ENCODE assay signal across 14 cellular contexts in genomic region chr21:45354970-45355369, GRCh38. TPM values are rescaled to one million over a fixed set of nuclear protein-coding genes. Genes with fewer than 3 reads are reported as not detected.
DNase-seq lines count a peak whose midpoint lies in the region; ATAC-seq and TF ChIP-seq lines count a peak whose summit lies in the region.
"Had no signal": no experiment of that assay in that cellular context is flagged by ENCODE, and none has a peak within 500 bp of the region (broad histone marks: within the 10 kb centered on the region; RNA-seq: fewer than 3 reads in every experiment).

No MANE protein-coding gene starts in this region.

- POLR2A ChIA-PET in T-cell (lab: Charles Lee) = no interaction called here

- CTCF ChIA-PET in T-cell (lab: Charles Lee) = no interaction called here

- H3K27ac ChIP-seq in VCaP (peak overlapping the region; percentile 77), coronary artery (no peak overlapping the region)

- H3K27me3 ChIP-seq in BE2C = no peaks in the 10 kb centered on the region

- H3K27ac Mint-ChIP-seq in HFFc6 (no peak overlapping the region), progenitor cell of endocrine pancreas (peak overlapping the region; percentile 58), T-cell (no peak overlapping the region)
- no peak overlapping the region for H3K27ac Mint-ChIP-seq in effector memory CD8-positive, alpha-beta T cell

- no peaks in the 10 kb centered on the region for H3K9me3 ChIP-seq in BE2C

- intact Hi-C loops in left colon (cut with DNase I, micrococcal nuclease) = no loop called here

- H3K36me3 ChIP-seq in BE2C = no peaks in the 10 kb centered on the region

- H3K4me1 ChIP-seq in BE2C = peaks cover 6% of the 10 kb centered on the region; the same call in 1 of the 2 replicates

- H3K4me1 Mint-ChIP-seq in HFFc6 (ENCODE audit: low read depth) = peaks cover 8% of the 10 kb centered on the region; the same call in 1 of the 2 replicates
- H3K4me1 Mint-ChIP-seq in progenitor cell of endocrine pancreas (ENCODE audit: low read depth) = peaks cover 45% of the 10 kb centered on the region
- H3K4me1 Mint-ChIP-seq in T-cell = peaks cover 3 to 12% (median 8%) of the 10 kb centered on the region in 3 donors
- peaks cover 8 to 10% of the 10 kb centered on the region in 2 donors for H3K4me1 Mint-ChIP-seq in effector memory CD8-positive, alpha-beta T cell (ENCODE audit: low read depth in 2 of 2)

- H3K27me3 Mint-ChIP-seq in HFFc6 (ENCODE audit: insufficient read depth) = peaks cover 4% of the 10 kb centered on the region
- no peaks in the 10 kb centered on the region for H3K27me3 Mint-ChIP-seq in progenitor cell of endocrine pancreas
- H3K27me3 Mint-ChIP-seq in T-cell = peaks cover 19 to 25% of the 10 kb centered on the region in 2 donors
- H3K27me3 Mint-ChIP-seq in effector memory CD8-positive, alpha-beta T cell = peaks cover 33 to 64% of the 10 kb centered on the region in 2 donors

- H3K36me3 Mint-ChIP-seq in HFFc6 (ENCODE audit: low read depth) = no peaks in the 10 kb centered on the region
- H3K36me3 Mint-ChIP-seq in progenitor cell of endocrine pancreas (ENCODE audit: insufficient read depth) = no peaks in the 10 kb centered on the region
- H3K36me3 Mint-ChIP-seq in T-cell = no peaks in the 10 kb centered on the region
- peaks cover 4% of the 10 kb centered on the region for H3K36me3 Mint-ChIP-seq in effector memory CD8-positive, alpha-beta T cell (ENCODE audit: insufficient read depth)

- no peak overlapping the region for H3K4me3 ChIP-seq in BE2C (ENCODE audit: low read depth, low read length)
- no peak overlapping the region for H3K4me3 ChIP-seq in coronary artery

- 0 out of 2 replicates have a peak, but pooled peaks have one; percentile 2 for TF ChIP-seq CTCF in BE2C (IDR thresholded peaks at IDR 0.05; ENCODE audit: low read depth, low read length)
- TF ChIP-seq CTCF in HFFc6 (IDR thresholded peaks at IDR 0.05) = 0 out of 2 replicates have a peak, but pooled peaks have one; percentile 17
- TF ChIP-seq CTCF in VCaP (conservative IDR thresholded peaks at IDR 0.05) = peak; percentile 54
- TF ChIP-seq CTCF in progenitor cell of endocrine pancreas (IDR thresholded peaks at IDR 0.05; ENCODE audit: unreplicated experiment) = no peak
- no peak for TF ChIP-seq CTCF in coronary artery (IDR thresholded peaks at IDR 0.05)

- no peaks in the 10 kb centered on the region for H3K9me3 Mint-ChIP-seq in HFFc6
- no peaks in the 10 kb centered on the region for H3K9me3 Mint-ChIP-seq in progenitor cell of endocrine pancreas (ENCODE audit: low read depth)
- no peaks in the 10 kb centered on the region for H3K9me3 Mint-ChIP-seq in T-cell
- H3K9me3 Mint-ChIP-seq in effector memory CD8-positive, alpha-beta T cell = no peaks in the 10 kb centered on the region

- ATAC-seq in T-cell (replicated peaks in 1 of 4) (no peak), left colon (no peak)
- no peak for ATAC-seq in effector memory CD8-positive, alpha-beta T cell (replicated peaks)

- no peak overlapping the region for H3K4me3 Mint-ChIP-seq in HFFc6
- H3K4me3 Mint-ChIP-seq in progenitor cell of endocrine pancreas (ENCODE audit: low read depth) = no peak overlapping the region
- H3K4me3 Mint-ChIP-seq in T-cell = no peak overlapping the region
- no peak overlapping the region for H3K4me3 Mint-ChIP-seq in effector memory CD8-positive, alpha-beta T cell

- DNase-seq in BE2C = no peak
- no peak for DNase-seq in HFFc6
- DNase-seq in progenitor cell of endocrine pancreas (ENCODE audit: low spot score, unreplicated experiment) = no peak
- no peak for DNase-seq in T-cell
- no peak for DNase-seq in left colon
- no peak for DNase-seq in effector memory CD8-positive, alpha-beta T cell
- DNase-seq in coronary artery (ENCODE audit: low spot score) = no peak
- DNase-seq: C1 segment of cervical spinal cord, Kasumi-1, NCI-H1417, NCI-H1930, NCI-H2171 treated with DMSO at 0.1 percent for 48 hours, NCI-H774 had no signal

RNA-seq across cellular contexts. Expression of gene COL18A1, which starts 50.0 kb away (rescaled TPM):
- polyA plus RNA-seq in BE2C (2012; ENCODE audit: insufficient read depth, insufficient read length, low read depth) = 11.7 TPM
- 10 to 100 TPM; 39.8 to 93.5 (median 86.8) TPM for total RNA-seq in HFFc6 (2021; fragmentation: NEBNext Ultra II Directional; extraction: Animal tissue kit (Norgen Biotek cat#: 25700))
- total RNA-seq in progenitor cell of endocrine pancreas = 271 TPM in 2 replicates
- 10 to 100 TPM in 3 of 5 donors, 1 to 10 TPM in 2; 7.2 to 53.8 (median 10.5) TPM for total RNA-seq in T-cell
- total RNA-seq in left colon = 10 to 100 TPM; 10.6 to 17.0 TPM

Comparison
In these comparisons a context has a peak if more than half of its experiments do, and no peak if none do; other contexts are left out.
1. CTCF ChIP-seq: peak in BE2C (single experiment), HFFc6 (single experiment) and VCaP (single experiment); none in progenitor cell of endocrine pancreas (single experiment) and coronary artery (single experiment).